In the genomic region with DNA sequence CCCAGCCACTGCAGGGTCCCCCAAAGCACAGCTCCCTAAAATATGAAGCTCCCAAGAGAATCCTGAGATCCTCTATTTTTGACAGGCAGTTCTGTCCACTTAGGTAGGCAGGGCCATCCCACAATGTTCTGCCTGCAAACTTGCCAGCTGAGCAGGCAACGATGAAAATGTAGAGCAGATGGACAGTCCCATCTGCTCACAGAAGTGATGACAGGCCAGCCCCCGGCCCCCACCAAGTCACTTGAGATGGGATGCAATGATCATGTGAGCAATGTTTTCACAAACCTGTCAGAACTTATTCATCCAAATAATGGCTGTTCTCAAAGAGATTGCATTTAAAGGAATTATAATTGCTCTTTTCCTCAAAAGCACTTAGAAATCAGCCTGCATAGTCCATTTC, we compare ENCODE assay signal across 17 cellular contexts.
DNase-seq lines count a peak whose midpoint lies in the region; ATAC-seq lines count a peak whose summit lies in the region.
"Had no signal": no experiment of that assay in that cellular context is flagged by ENCODE, and none has a peak within 500 bp of the region (broad histone marks: within the 10 kb centered on the region; RNA-seq: fewer than 3 reads in every experiment).

No MANE protein-coding gene starts in this region.

- ATAC-seq in GM18858 (IDR thresholded peaks at IDR 0.05; ENCODE audit: unreplicated experiment) = no peak

- DNase-seq in NCI-H524 (lab: John Stamatoyannopoulos, UW) (peak; percentile 65 to 79), NCI-H524 treated with DMSO at 0.1 percent for 48 hours (lab: John Stamatoyannopoulos, UW) (no peak), NCI-H446 (lab: John Stamatoyannopoulos, UW) (peak; percentile 78 to 87), cerebellar cortex (ENCODE audit: low spot score) (peak; percentile 59), SW480 (ENCODE audit: low spot score) (no peak)
- DNase-seq in activated CD4-positive, CD25-positive, alpha-beta regulatory T cell treated with anti-CD3 and anti-CD28 coated beads, Interleukin-2, amount 50 U/mL, for 72 hours = no peak
- DNase-seq: CD8-positive, alpha-beta memory T cell; DMS153; HCEC 1CT; NCI-H1092; NCI-H1417 treated with DMSO at 0.1 percent for 48 hours; NCI-H187 treated with DMSO at 0.1 percent for 48 hours; NCI-H774; PC-9; Right ventricle myocardium superior; RPMI8226 had no signal

Comparison
In these comparisons a context has a peak if more than half of its experiments do, and no peak if none do; other contexts are left out.
1. DNase-seq: peak in NCI-H524 (2 of 2), NCI-H446 (2 of 2) and cerebellar cortex (single experiment); none in NCI-H524 treated with DMSO at 0.1 percent for 48 hours (single experiment), activated CD4-positive, CD25-positive, alpha-beta regulatory T cell treated with anti-CD3 and anti-CD28 coated beads, Interleukin-2, amount 50 U/mL, for 72 hours (single experiment) and SW480 (single experiment).